In the genomic region with DNA sequence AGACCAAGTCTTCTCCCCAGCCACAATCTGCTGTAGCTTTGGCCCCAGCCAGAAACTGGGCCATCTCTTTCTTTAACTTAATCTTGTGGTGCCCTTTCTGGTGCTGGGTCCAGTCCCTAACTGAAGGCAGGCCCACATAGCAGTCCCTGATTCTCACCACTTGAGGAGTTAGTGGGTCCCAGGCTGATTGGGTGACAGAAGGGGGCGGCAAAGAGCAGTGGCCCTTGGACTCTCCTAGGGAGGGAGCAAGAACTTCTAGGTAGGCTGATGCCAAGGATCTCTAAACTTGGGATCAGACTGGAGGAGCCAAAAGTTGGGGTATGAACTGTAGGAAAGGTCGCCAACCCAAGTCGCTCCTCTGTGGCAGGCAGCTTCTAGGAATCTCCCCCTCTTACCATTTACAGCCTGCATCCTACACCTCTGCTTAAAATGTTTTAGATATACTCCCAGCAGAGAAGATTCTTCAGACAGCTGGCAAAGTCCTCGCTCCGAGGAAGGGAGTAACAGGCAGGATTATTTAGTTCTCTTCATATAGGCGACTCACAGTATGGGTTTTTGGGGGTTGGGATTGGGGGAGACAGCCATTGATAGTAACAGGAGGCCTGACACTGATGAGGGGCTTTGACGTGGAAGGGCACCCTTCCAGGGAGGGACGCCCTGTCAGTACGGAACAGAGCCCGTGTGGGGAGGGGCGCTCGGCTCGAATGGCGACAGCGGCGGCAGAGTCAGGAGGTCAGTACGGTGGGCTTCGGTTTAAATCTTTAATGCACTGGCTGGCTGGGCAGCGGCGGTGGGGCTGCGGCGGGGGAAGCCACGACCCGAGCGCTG, we compare ENCODE assay signal across 1 cellular context.
A peak's percentile ranks its signal among the peaks of the same experiment; 100 is the strongest.
TF ChIP-seq lines count a peak whose summit lies in the region.

No MANE protein-coding gene starts in this region.

TF ChIP-seq in IMR-90, 13 proteins besides CTCF, POLR2A, EP300 and RAD21:
- TF ChIP-seq MAZ (IDR thresholded peaks at IDR 0.05; ENCODE audit: borderline replicate concordance, low read depth, low read length) (peak; percentile 44; the same call in 1 of the 2 replicates), NFE2L2 (IDR thresholded peaks at IDR 0.05; ENCODE audit: low read depth, low read length) (no peak), SMC3 (IDR thresholded peaks at IDR 0.05; ENCODE audit: low read depth, low read length) (peak; percentile 61)
